ENCODE assay signal across 8 cellular contexts in the genomic region with DNA sequence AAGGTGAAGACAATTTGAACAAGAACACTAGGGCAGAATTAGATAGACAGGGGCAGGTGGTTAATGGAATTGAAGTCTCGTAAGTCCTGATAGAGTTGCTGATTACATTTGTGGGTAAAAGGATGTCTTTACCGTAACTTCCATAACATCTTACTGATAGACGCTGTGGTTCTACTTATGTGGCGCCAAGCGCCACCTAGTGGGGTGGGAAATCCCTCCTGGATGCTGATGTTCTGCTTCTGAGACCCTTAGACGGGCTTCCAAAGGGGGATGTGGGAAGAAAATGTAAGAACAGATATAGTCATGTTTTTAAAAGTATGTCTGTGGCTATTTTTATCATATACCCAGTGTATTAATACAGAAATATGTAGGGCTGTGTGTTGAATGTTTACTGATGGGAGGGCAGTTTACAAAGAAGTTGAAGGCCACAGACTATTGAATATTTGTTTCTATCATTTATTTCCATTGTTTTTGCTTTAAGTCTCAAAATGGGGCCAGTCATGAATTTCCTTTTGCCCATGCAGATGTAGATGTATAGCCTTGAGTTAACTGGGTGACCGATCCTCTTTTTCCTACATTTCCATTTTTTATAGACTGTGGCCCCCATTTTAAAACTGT. TPM values are rescaled to one million over a fixed set of nuclear protein-coding genes. Genes with fewer than 3 reads are reported as not detected.
A peak's percentile ranks its signal among the peaks of the same experiment; 100 is the strongest.
DNase-seq lines count a peak whose midpoint lies in the region; ATAC-seq, FAIRE-seq and TF ChIP-seq lines count a peak whose summit lies in the region.

No MANE protein-coding gene starts in this region.

- in situ Hi-C loops in GM13977 (cut with MboI; ENCODE audit: low pct_unique_long_range_greater_than_20kb, low sequenced_read_pairs, unreplicated experiment): loop anchor here (5.0 kb wide), 1 partner anchor 72 kb away; no protein-coding TSS in a partner anchor

- H3K27me3 Mint-ChIP-seq in activated naive CD8-positive, alpha-beta T cell treated with anti-CD3 and anti-CD28 coated beads, Interleukin-2, amount 50 U/mL, for 24 hours: no peaks in the 10 kb centered on the region
- H3K27me3 Mint-ChIP-seq in immature natural killer cell (ENCODE audit: low read depth in 3 of 3): peaks cover 0 to 9% (median 0%) of the 10 kb centered on the region in 3 donors

- H3K9me3 ChIP-seq in A549: no peaks in the 10 kb centered on the region

- POLR2A ChIA-PET in A549 (lab: Yijun Ruan, JAX) (no interaction called here), RWPE1 (lab: Yijun Ruan, JAX; ENCODE audit: low non-redundant PET) (no interaction called here)

- no peak overlapping the region for H3K27ac ChIP-seq in A549
- no peak overlapping the region for H3K27ac ChIP-seq in RWPE1

- DNase-seq in A549 (ENCODE audit: low read depth in 1 of 2, low spot score in 1 of 2) (peak; percentile 21 to 33), GM13977 (ENCODE audit: low spot score) (peak; percentile 57), RWPE1 (ENCODE audit: low spot score) (peak; percentile 4), immature natural killer cell (peak; percentile 17 to 28 (median 23)), NCI-H2196 (lab: John Stamatoyannopoulos, UW; ENCODE audit: unreplicated experiment) (no peak), putamen (ENCODE audit: low spot score) (no peak)
- peak; percentile 44 for DNase-seq in activated naive CD8-positive, alpha-beta T cell treated with anti-CD3 and anti-CD28 coated beads, Interleukin-2, amount 50 U/mL, for 24 hours
- peak; percentile 9 for DNase-seq in stimulated activated CD8-positive, alpha-beta memory T cell treated with anti-CD3 and anti-CD28 coated beads, Interleukin-15, amount 100 ng/mL, for 1 hour (ENCODE audit: low read depth)

- no peak overlapping the region for H3K4me2 ChIP-seq in A549

- TF ChIP-seq RAD21 in A549 (conservative IDR thresholded peaks at IDR 0.05 in 1 of 2, IDR thresholded peaks at IDR 0.05 in 1 of 2): peak; percentile 46 to 53; a peak in 4 of 5 replicates

- H3K4me1 Mint-ChIP-seq in activated naive CD8-positive, alpha-beta T cell treated with anti-CD3 and anti-CD28 coated beads, Interleukin-2, amount 50 U/mL, for 24 hours: peaks cover 52% of the 10 kb centered on the region
- peaks cover 22 to 29% of the 10 kb centered on the region in 2 donors for H3K4me1 Mint-ChIP-seq in immature natural killer cell

- 43% methylated on average over 7 of the region's 7 CpGs for WGBS in A549 (ENCODE audit: missing lambda C conversion rate)

- no peak for TF ChIP-seq POLR2A in A549 (IDR thresholded peaks at IDR 0.05; ENCODE audit: low read length)

- no peaks in the 10 kb centered on the region for H3K4me1 ChIP-seq in A549

- CTCF ChIA-PET in A549 (lab: Yijun Ruan, JAX) (no interaction called here), RWPE1 (lab: Yijun Ruan, JAX) (interaction anchor here (0.6 kb wide), 1 partner anchor 112 kb away, joined by 3 read pairs; no protein-coding TSS in a partner anchor)

- peak in 1 of 2 experiments; percentile 69; a peak in 3 of 6 replicates for ATAC-seq in A549
- ATAC-seq in activated naive CD8-positive, alpha-beta T cell treated with anti-CD3 and anti-CD28 coated beads, Interleukin-2, amount 50 U/mL, for 24 hours: no peak

- no peak overlapping the region for H3K4me3 Mint-ChIP-seq in activated naive CD8-positive, alpha-beta T cell treated with anti-CD3 and anti-CD28 coated beads, Interleukin-2, amount 50 U/mL, for 24 hours
- no peak overlapping the region for H3K4me3 Mint-ChIP-seq in immature natural killer cell

- TF ChIP-seq CTCF in A549 (IDR thresholded peaks at IDR 0.05) (peak; percentile 50), GM13977 (IDR thresholded peaks at IDR 0.05; ENCODE audit: extremely low read depth, insufficient read depth, missing control alignments) (peak; percentile 77), RWPE1 (conservative IDR thresholded peaks at IDR 0.05; ENCODE audit: low read depth) (peak; percentile 31; the same call in 1 of the 2 replicates)

- no peak for FAIRE-seq in A549 (lab: Jason Lieb, UNC)

- H3K36me3 Mint-ChIP-seq in activated naive CD8-positive, alpha-beta T cell treated with anti-CD3 and anti-CD28 coated beads, Interleukin-2, amount 50 U/mL, for 24 hours (ENCODE audit: low read depth): no peaks in the 10 kb centered on the region
- no peaks in the 10 kb centered on the region for H3K36me3 Mint-ChIP-seq in immature natural killer cell

- H3K9me3 Mint-ChIP-seq in activated naive CD8-positive, alpha-beta T cell treated with anti-CD3 and anti-CD28 coated beads, Interleukin-2, amount 50 U/mL, for 24 hours: no peaks in the 10 kb centered on the region
- no peaks in the 10 kb centered on the region for H3K9me3 Mint-ChIP-seq in immature natural killer cell

- no peak overlapping the region for H3K4me3 ChIP-seq in A549

- TF ChIP-seq EP300 in A549 (IDR thresholded peaks at IDR 0.05): no peak

- no peak overlapping the region for H3K27ac Mint-ChIP-seq in activated naive CD8-positive, alpha-beta T cell treated with anti-CD3 and anti-CD28 coated beads, Interleukin-2, amount 50 U/mL, for 24 hours
- H3K27ac Mint-ChIP-seq in immature natural killer cell: no peak overlapping the region

TF ChIP-seq in A549, 52 proteins besides CTCF, POLR2A, EP300 and RAD21:
- peak; percentile 47 for TF ChIP-seq SMC3 (IDR thresholded peaks at IDR 0.05)
- TF ChIP-seq FOXS1 (CRISPR knock-in tag; IDR thresholded peaks at IDR 0.05): no peak
TF ChIP-seq in A549: peak in this region for 1.

RNA-seq across cellular contexts. Expression of a gene that starts 12.2 kb away (rescaled TPM):
- polyA plus RNA-seq in A549 (2011; rRNA removed) (not detected in 2 replicates), A549 (2017; fragmentation: RNase III; extraction: RNeasy Plus Mini Kit Qiagen cat#74134 plus additional on column Dnase treatment) (not detected in 3 replicates), immature natural killer cell (1 to 10 TPM in 1 of 3 donors, under 1 TPM in 2; 0.04 to 3.6 (median 0.68) TPM)
- polyA plus RNA-seq in A549 (2012; cell fraction: cytosol; rRNA removed): not detected in 2 replicates
- polyA plus RNA-seq in A549 (2012; cell fraction: nucleus; rRNA removed): not detected in 2 replicates
- not detected in 2 replicates for polyA minus RNA-seq in A549 (2011; rRNA and poly(A)+ RNA removed)

RNA-seq across cellular contexts. Expression of a gene that starts 27.3 kb away (rescaled TPM):
- polyA plus RNA-seq in A549 (2011; rRNA removed) (not detected in 2 replicates), A549 (2017; fragmentation: RNase III; extraction: RNeasy Plus Mini Kit Qiagen cat#74134 plus additional on column Dnase treatment) (not detected in 3 replicates), immature natural killer cell (under 1 TPM in 1 of 3 donors, not detected in 2; 0.66 TPM)
- polyA plus RNA-seq in A549 (2012; cell fraction: cytosol; rRNA removed): not detected in 2 replicates
- polyA plus RNA-seq in A549 (2012; cell fraction: nucleus; rRNA removed): not detected in 2 replicates
- polyA minus RNA-seq in A549 (2011; rRNA and poly(A)+ RNA removed): not detected in 2 replicates

Comparison
In these comparisons a context has a peak if more than half of its experiments do, and no peak if none do; other contexts are left out.
1. DNase-seq: peak in A549 (2 of 2), GM13977 (single experiment), RWPE1 (single experiment), activated naive CD8-positive, alpha-beta T cell treated with anti-CD3 and anti-CD28 coated beads, Interleukin-2, amount 50 U/mL, for 24 hours (single experiment), immature natural killer cell (3 of 3) and stimulated activated CD8-positive, alpha-beta memory T cell treated with anti-CD3 and anti-CD28 coated beads, Interleukin-15, amount 100 ng/mL, for 1 hour (single experiment); none in NCI-H2196 (single experiment) and putamen (single experiment).
2. Peak in every context shown above with its lines, with median percentiles within 50 percentile points of each other: CTCF ChIP-seq.